ENCODE assay signal across 14 cellular contexts in the genomic region with DNA sequence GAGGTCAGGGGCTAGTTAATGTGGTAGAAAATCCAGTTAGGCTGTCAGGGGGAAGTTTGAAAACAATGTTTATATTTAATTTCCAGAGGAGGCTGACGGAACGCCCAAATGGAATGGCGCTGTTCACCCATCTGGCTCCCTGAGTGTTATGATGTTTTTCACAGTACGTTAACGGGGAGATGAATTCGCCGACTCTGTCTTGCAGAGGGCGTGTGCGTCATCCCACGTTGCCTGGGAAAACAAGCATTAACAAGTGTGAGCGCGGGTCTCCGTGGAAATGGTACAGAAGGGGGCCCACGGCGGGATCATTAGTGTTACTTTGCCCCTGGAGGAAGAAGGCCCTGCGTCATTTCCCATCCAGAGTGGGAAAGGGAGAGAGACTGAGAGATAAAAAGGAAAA. TPM values are rescaled to one million over a fixed set of nuclear protein-coding genes. Genes with fewer than 3 reads are reported as not detected.
DNase-seq lines count a peak whose midpoint lies in the region; ATAC-seq and TF ChIP-seq lines count a peak whose summit lies in the region.
"Had no signal": no experiment of that assay in that cellular context is flagged by ENCODE, and none has a peak within 500 bp of the region (broad histone marks: within the 10 kb centered on the region; RNA-seq: fewer than 3 reads in every experiment).

No MANE protein-coding gene starts in this region.

- DNase-seq in IMR-90 (peak; percentile 59), WTC11 (ENCODE audit: low spot score) (no peak), head of caudate nucleus (peak in 28 of 42 donors; percentile 14 to 76 (median 45)), spleen (peak; percentile 33), SW 1271 (lab: John Stamatoyannopoulos, UW) (no peak)
- DNase-seq in activated naive CD4-positive, alpha-beta T cell treated with anti-CD3 and anti-CD28 coated beads for 36 hours: no peak
- DNase-seq: AML-193; CD8-positive, alpha-beta memory T cell; DMS53; GF-D8 had no signal

- H3K9me3 ChIP-seq in IMR-90 (ENCODE audit: control insufficient read depth, insufficient read depth, low read length) (no peaks in the 10 kb centered on the region), spleen (no peaks in the 10 kb centered on the region)
- H3K9me3 ChIP-seq: A549, HAP-1 had no signal

- peak overlapping the region; percentile 74 for H2AFZ ChIP-seq in IMR-90 (replicated peaks; ENCODE audit: low read length, poor library complexity)

- no peak overlapping the region for H2BK15ac ChIP-seq in IMR-90 (ENCODE audit: low read depth, low read length)

- no peak overlapping the region for H4K5ac ChIP-seq in IMR-90 (ENCODE audit: low read depth, low read length)

- in situ Hi-C loops in IMR-90 (cut with MboI; ENCODE audit: low sequenced_read_pairs): no loop called here

- H3K27me3 ChIP-seq in IMR-90 (ENCODE audit: control insufficient read depth, insufficient read depth, low read length) (no peaks in the 10 kb centered on the region), spleen (replicated peaks in 1 of 7) (no peaks in the 10 kb centered on the region)
- H3K27me3 ChIP-seq: BLaER1 had no signal

- no peaks in the 10 kb centered on the region for H3K79me1 ChIP-seq in IMR-90 (ENCODE audit: low read depth in 1 of 2, low read length in 2 of 2)

- H3K56ac ChIP-seq in IMR-90 (ENCODE audit: extremely low read depth, insufficient read depth, low read length): no peak overlapping the region

- 0 out of 2 replicates have a peak overlapping the region, but pooled peaks have one; percentile 30 for H3K27ac Mint-ChIP-seq in WTC11
- no peak overlapping the region for H3K27ac Mint-ChIP-seq in activated naive CD4-positive, alpha-beta T cell treated with anti-CD3 and anti-CD28 coated beads for 36 hours
- H3K27ac Mint-ChIP-seq: CD8-positive, alpha-beta memory T cell had no signal

- dilution Hi-C loops in IMR-90 (cut with HindIII; ENCODE audit: low sequenced_read_pairs, unreplicated experiment): no loop called here

- no peaks in the 10 kb centered on the region for H3K36me3 Mint-ChIP-seq in WTC11
- H3K36me3 Mint-ChIP-seq in activated naive CD4-positive, alpha-beta T cell treated with anti-CD3 and anti-CD28 coated beads for 36 hours (ENCODE audit: low read depth): no peaks in the 10 kb centered on the region

- 0 out of 2 replicates have a peak overlapping the region, but pooled peaks have one; percentile 9 for H2AK5ac ChIP-seq in IMR-90 (ENCODE audit: low read depth, low read length)

- no peak overlapping the region for H3K18ac ChIP-seq in IMR-90 (ENCODE audit: low read depth, low read length)

- H3K4me3 Mint-ChIP-seq in WTC11: no peak overlapping the region
- H3K4me3 Mint-ChIP-seq in activated naive CD4-positive, alpha-beta T cell treated with anti-CD3 and anti-CD28 coated beads for 36 hours: no peak overlapping the region
- H3K4me3 Mint-ChIP-seq: CD8-positive, alpha-beta memory T cell had no signal

- H3K27ac ChIP-seq in IMR-90 (ENCODE audit: insufficient read depth, low read length) (no peak overlapping the region), spleen (no peak overlapping the region)
- H3K27ac ChIP-seq: A549, BLaER1 had no signal

- H4K20me1 ChIP-seq in IMR-90 (ENCODE audit: insufficient read depth, low read length): no peaks in the 10 kb centered on the region
- H4K20me1 ChIP-seq: BLaER1 had no signal

- H4K91ac ChIP-seq in IMR-90 (ENCODE audit: insufficient read depth, low read depth, low read length): no peak overlapping the region

- CTCF ChIA-PET in IMR-90 (lab: Yijun Ruan, JAX) (no interaction called here), WTC11 (lab: Charles Lee) (no interaction called here)
- CTCF ChIA-PET in activated naive CD4-positive, alpha-beta T cell treated with anti-CD3 and anti-CD28 coated beads for 36 hours (lab: Charles Lee): no interaction called here

- TF ChIP-seq RAD21 in IMR-90 (IDR thresholded peaks at IDR 0.05; ENCODE audit: low read length): no peak

- peak overlapping the region; percentile 20 to 60; a peak in 1 of 4 replicates for H4K8ac ChIP-seq in IMR-90 (ENCODE audit: low read depth in 2 of 2, low read length in 2 of 2)

- H3K9me1 ChIP-seq in IMR-90 (ENCODE audit: insufficient read depth, low read length): peaks cover 30% of the 10 kb centered on the region

- BruUV-seq in IMR-90 (replicated peaks; lab: Mats Ljungman, UMichigan): no TSS peak

- ATAC-seq in IMR-90 (ENCODE audit: low read depth) (no peak; the same call in 1 of the 2 replicates), WTC11 (no peak), HG02571 (IDR thresholded peaks at IDR 0.05; ENCODE audit: unreplicated experiment) (no peak)
- ATAC-seq: A549 had no signal

- H3K4me2 ChIP-seq in IMR-90 (ENCODE audit: low read depth, low read length): no peak overlapping the region
- H3K4me2 ChIP-seq: A549, BLaER1 had no signal

- no peak overlapping the region for H3K4ac ChIP-seq in IMR-90 (ENCODE audit: low read depth, low read length)

- H3K4me1 ChIP-seq in IMR-90 (ENCODE audit: control insufficient read depth, insufficient read depth, low read length) (peaks cover 17% of the 10 kb centered on the region), spleen (peaks cover 0 to 9% (median 1%) of the 10 kb centered on the region in 6 donors)
- H3K4me1 ChIP-seq: HAP-1 had no signal

- H3K4me3 ChIP-seq in IMR-90 (ENCODE audit: insufficient read depth, low read depth, low read length) (no peak overlapping the region), spleen (no peak overlapping the region)
- H3K4me3 ChIP-seq: A549, BLaER1, HAP-1 had no signal

- intact Hi-C loops in IMR-90 (cut with micrococcal nuclease) (no loop called here), head of caudate nucleus (cut with DNase I) (no loop called here), spleen (cut with DNase I; ENCODE audit: low total_unique reads) (no loop called here)
- intact Hi-C loops in activated naive CD4-positive, alpha-beta T cell treated with anti-CD3 and anti-CD28 coated beads for 36 hours (cut with micrococcal nuclease): no loop called here

- no peak overlapping the region for H3K23ac ChIP-seq in IMR-90 (ENCODE audit: low read depth, low read length)

- TF ChIP-seq POLR2A in IMR-90 (IDR thresholded peaks at IDR 0.05; ENCODE audit: low read depth, low read length) (no peak), spleen (IDR thresholded peaks at IDR 0.05) (no peak)

- H3K9me3 Mint-ChIP-seq in WTC11: no peaks in the 10 kb centered on the region
- no peaks in the 10 kb centered on the region for H3K9me3 Mint-ChIP-seq in activated naive CD4-positive, alpha-beta T cell treated with anti-CD3 and anti-CD28 coated beads for 36 hours
- H3K9me3 Mint-ChIP-seq: CD8-positive, alpha-beta memory T cell had no signal

- WGBS in IMR-90 (ENCODE audit: extremely low coverage in 2 of 2, insufficient read length in 1 of 2), 2 experiments: 37% methylated on average over 6 of the region's 16 CpGs; no CpG with 5 or more reads in 1 of the 2 experiments
- 90 to 94% (median 94%) methylated on average over 16 of the region's 16 CpGs for WGBS in spleen, 5 donors

- no peaks in the 10 kb centered on the region; the same call in 1 of the 2 replicates for H3K27me3 Mint-ChIP-seq in WTC11 (ENCODE audit: low read depth)
- no peaks in the 10 kb centered on the region for H3K27me3 Mint-ChIP-seq in activated naive CD4-positive, alpha-beta T cell treated with anti-CD3 and anti-CD28 coated beads for 36 hours (ENCODE audit: low read depth)

- H2BK120ac ChIP-seq in IMR-90 (ENCODE audit: low read depth, low read length): peak overlapping the region; percentile 36; the same call in 1 of the 2 replicates

- H3K36me3 ChIP-seq in IMR-90 (ENCODE audit: control insufficient read depth, insufficient read depth, low read length) (no peaks in the 10 kb centered on the region), spleen (no peaks in the 10 kb centered on the region)
- H3K36me3 ChIP-seq: HAP-1 had no signal

- peak overlapping the region; percentile 66; the same call in 1 of the 2 replicates for H3K14ac ChIP-seq in IMR-90 (replicated peaks; ENCODE audit: low read depth, low read length)

- POLR2A ChIA-PET in IMR-90 (lab: Charles Lee; ENCODE audit: unreplicated experiment): no interaction called here
- POLR2A ChIA-PET in WTC11 (lab: Charles Lee): no interaction called here

- no peaks in the 10 kb centered on the region for H3K4me1 Mint-ChIP-seq in WTC11
- peaks cover 17% of the 10 kb centered on the region for H3K4me1 Mint-ChIP-seq in activated naive CD4-positive, alpha-beta T cell treated with anti-CD3 and anti-CD28 coated beads for 36 hours (ENCODE audit: low read depth)

- no peak overlapping the region for H2BK20ac ChIP-seq in IMR-90 (ENCODE audit: low read depth, low read length)

- H3K9ac ChIP-seq in IMR-90 (ENCODE audit: low read depth, low read length): no peak overlapping the region
- H3K9ac ChIP-seq: BLaER1 had no signal

- H2AK9ac ChIP-seq in IMR-90 (replicated peaks; ENCODE audit: low read depth, low read length, poor library complexity): no peak overlapping the region

- no peak overlapping the region for H2BK5ac ChIP-seq in IMR-90 (ENCODE audit: low read depth, low read length, poor library complexity, severe bottlenecking)

- TF ChIP-seq CTCF in IMR-90 (conservative IDR thresholded peaks at IDR 0.05; ENCODE audit: low read depth, low read length) (no peak), WTC11 (IDR thresholded peaks at IDR 0.05) (no peak), spleen (IDR thresholded peaks at IDR 0.05 in 8 of 11, conservative IDR thresholded peaks at IDR 0.05 in 3 of 11) (no peak)

TF ChIP-seq in IMR-90, 13 proteins besides CTCF, POLR2A, EP300 and RAD21 (continues in another document):
- no peak for TF ChIP-seq RFX5 (IDR thresholded peaks at IDR 0.05; ENCODE audit: low read depth, low read length)
- no peak for TF ChIP-seq CHD1 (IDR thresholded peaks at IDR 0.05; ENCODE audit: low read depth, low read length)
- no peak for TF ChIP-seq MAZ (IDR thresholded peaks at IDR 0.05; ENCODE audit: borderline replicate concordance, low read depth, low read length)
- no peak for TF ChIP-seq CEBPB (IDR thresholded peaks at IDR 0.05; ENCODE audit: low read depth, low read length)
- TF ChIP-seq MXI1 (IDR thresholded peaks at IDR 0.05; ENCODE audit: borderline replicate concordance, low read depth, low read length): no peak

TF ChIP-seq in WTC11, 78 proteins besides CTCF, POLR2A, EP300 and RAD21 (continues in another document):
- no peak for TF ChIP-seq TEAD4 (CRISPR knock-in tag; IDR thresholded peaks at IDR 0.05)

RNA-seq across cellular contexts. Expression of gene RGS9, which starts 29.6 kb away (rescaled TPM):
- total RNA-seq in IMR-90 (2012; rRNA removed): 0.90 and 1.4 TPM in 2 replicates
- polyA plus RNA-seq in IMR-90 (2012; rRNA removed): 0.77 and 1.1 TPM in 2 replicates
- 0.41 and 0.58 TPM in 2 replicates for polyA plus RNA-seq in IMR-90 (2012; cell fraction: cytosol; rRNA removed)
- polyA plus RNA-seq in IMR-90 (2012; cell fraction: nucleus; rRNA removed; ENCODE audit: low replicate concordance): 0.60 and 1.3 TPM in 2 replicates
- total RNA-seq in WTC11 (2021): 11.3 to 17.8 TPM (median 13.3 TPM) in 3 replicates
- total RNA-seq in spleen: 1 to 10 TPM; 5.5 to 9.2 (median 7.5) TPM
- polyA plus RNA-seq in spleen: 1 to 10 TPM; 6.6 to 9.6 (median 6.8) TPM
- 1 to 10 TPM; 1.2 to 1.6 TPM for total RNA-seq in activated naive CD4-positive, alpha-beta T cell treated with anti-CD3 and anti-CD28 coated beads for 36 hours

Comparison
In these comparisons a context has a peak if more than half of its experiments do, and no peak if none do; other contexts are left out.
1. DNase-seq: peak in IMR-90 (single experiment), head of caudate nucleus (28 of 42) and spleen (single experiment); none in WTC11 (single experiment), activated naive CD4-positive, alpha-beta T cell treated with anti-CD3 and anti-CD28 coated beads for 36 hours (single experiment) and SW 1271 (0 of 2).